17 cellular contexts compared by ENCODE assay signal in genomic region chr1:8213136-8213535, GRCh38.
"Had no signal": no experiment of that assay in that cellular context is flagged by ENCODE, and none has a peak within 500 bp of the region (broad histone marks: within the 10 kb centered on the region; RNA-seq: fewer than 3 reads in every experiment).

No MANE protein-coding gene starts in this region.

- H3K4me3 Mint-ChIP-seq: activated T-cell treated with anti-CD3 and anti-CD28 coated beads, Interleukin-2, amount 50 U/mL, for 4 hours; natural killer cell had no signal

- H3K27ac Mint-ChIP-seq: activated naive CD4-positive, alpha-beta T cell treated with anti-CD3 and anti-CD28 coated beads, Interleukin-2, amount 50 U/mL, for 72 hours; natural killer cell had no signal

- H3K9me3 Mint-ChIP-seq: activated naive CD4-positive, alpha-beta T cell treated with anti-CD3 and anti-CD28 coated beads, Interleukin-2, amount 50 U/mL, for 72 hours; activated T-cell treated with anti-CD3 and anti-CD28 coated beads, Interleukin-2, amount 50 U/mL, for 4 hours; natural killer cell; stimulated activated naive CD8-positive, alpha-beta T cell treated with anti-CD3 and anti-CD28 coated beads, Interleukin-15, amount 100 ng/mL, for 72 hours had no signal

- H3K4me3 ChIP-seq: dorsolateral prefrontal cortex, esophagus squamous epithelium, lung, ovary, testis had no signal

- H3K9me3 ChIP-seq: esophagus squamous epithelium, ovary, testis had no signal

- H3K27ac ChIP-seq: ovary, testis had no signal

- H3K36me3 Mint-ChIP-seq: natural killer cell had no signal

- ATAC-seq: activated CD4-positive, CD25-positive, alpha-beta regulatory T cell treated with anti-CD3 and anti-CD28 coated beads, Interleukin-2, amount 50 U/mL, for 24 hours; activated naive CD4-positive, alpha-beta T cell treated with anti-CD3 and anti-CD28 coated beads, Interleukin-2, amount 50 U/mL, for 72 hours; activated T-cell treated with anti-CD3 and anti-CD28 coated beads, Interleukin-2, amount 50 U/mL, for 4 hours; left colon; natural killer cell; stimulated activated naive CD8-positive, alpha-beta T cell treated with anti-CD3 and anti-CD28 coated beads, Interleukin-15, amount 100 ng/mL, for 72 hours had no signal

- DNase-seq: activated effector memory CD4-positive, alpha-beta T cell treated with anti-CD3 and anti-CD28 coated beads, Interleukin-2, amount 50 U/mL, for 16 hours; activated T-cell treated with anti-CD3 and anti-CD28 coated beads, Interleukin-2, amount 50 U/mL, for 4 hours; amniotic stem cell; cerebellar nuclear complex; dorsolateral prefrontal cortex; esophagus squamous epithelium; foreskin fibroblast; head of caudate nucleus; left colon; natural killer cell; ovary; stimulated activated CD4-positive, alpha-beta T cell treated with anti-CD3 and anti-CD28 coated beads, Interleukin-4, amount 100 ng/mL, for 24 hours; stimulated activated naive CD8-positive, alpha-beta T cell treated with anti-CD3 and anti-CD28 coated beads, Interleukin-15, amount 100 ng/mL, for 72 hours had no signal

- H3K27me3 ChIP-seq: ovary, testis had no signal

- H3K36me3 ChIP-seq: esophagus squamous epithelium, ovary had no signal
